ENCODE assay signal across 1 cellular context in genomic region chr12:76348079-76348901, GRCh38.
TF ChIP-seq lines count a peak whose summit lies in the region.

TSS of gene BBS10 (minus strand) at chr12:76348415. CDS start at chr12:76348358, 57 bp downstream.

TF ChIP-seq in GM12878, 131 proteins besides CTCF, POLR2A, EP300 and RAD21 (continued from another document):
- peak; percentile 76 for TF ChIP-seq E4F1 (IDR thresholded peaks at IDR 0.05; ENCODE audit: borderline replicate concordance, partially characterized antibody)
- TF ChIP-seq HDGF (IDR thresholded peaks at IDR 0.05): no peak
- peak; percentile 64 for TF ChIP-seq CREB1 (IDR thresholded peaks at IDR 0.05; ENCODE audit: low read depth)
- peak; percentile 7 for TF ChIP-seq FOS (IDR thresholded peaks at IDR 0.05; ENCODE audit: borderline replicate concordance, extremely low read depth, insufficient read length)
- peak in 1 of 2 experiments; percentile 60; a peak in 1 of 4 replicates for TF ChIP-seq ETV6 (conservative IDR thresholded peaks at IDR 0.05 in 1 of 2, IDR thresholded peaks at IDR 0.05 in 1 of 2; ENCODE audit: borderline replicate concordance in 1 of 2, low read depth in 1 of 2)
- peak; percentile 48; the same call in 1 of the 2 replicates for TF ChIP-seq SMARCA5 (IDR thresholded peaks at IDR 0.05)
- no peak for TF ChIP-seq CBX3 (IDR thresholded peaks at IDR 0.05; ENCODE audit: borderline replicate concordance, low read depth)
- peak; percentile 73; the same call in 1 of the 2 replicates for TF ChIP-seq POLR2AphosphoS2 (IDR thresholded peaks at IDR 0.05; ENCODE audit: low read depth, low read length)
- peak; percentile 74; the same call in 1 of the 2 replicates for TF ChIP-seq RB1 (IDR thresholded peaks at IDR 0.05; ENCODE audit: borderline replicate concordance)
- TF ChIP-seq SMC3 (IDR thresholded peaks at IDR 0.05; ENCODE audit: borderline replicate concordance, low read length): 0 out of 2 replicates have a peak, but pooled peaks have one; percentile 10
- TF ChIP-seq ATF3 (IDR thresholded peaks at IDR 0.05; ENCODE audit: borderline replicate concordance, extremely low read depth, low read depth, low read length): no peak
- peak; percentile 31 for TF ChIP-seq BCL3 (IDR thresholded peaks at IDR 0.05; ENCODE audit: borderline replicate concordance, insufficient read depth, low read depth, low read length, poor library complexity, severe bottlenecking)
- peak; percentile 76 for TF ChIP-seq ZBTB11 (CRISPR knock-in tag; IDR thresholded peaks at IDR 0.05)
- peak; percentile 20; the same call in 1 of the 2 replicates for TF ChIP-seq CEBPZ (IDR thresholded peaks at IDR 0.05; ENCODE audit: low read depth, low read length)
- peak; percentile 66 for TF ChIP-seq NKRF (conservative IDR thresholded peaks at IDR 0.05)
- peak; percentile 76 for TF ChIP-seq SMAD5 (IDR thresholded peaks at IDR 0.05; ENCODE audit: low read depth)
- no peak for TF ChIP-seq ZNF217 (IDR thresholded peaks at IDR 0.05)
- TF ChIP-seq FOXM1 (IDR thresholded peaks at IDR 0.05; ENCODE audit: low read depth, low read length): no peak
- TF ChIP-seq HDAC2 (IDR thresholded peaks at IDR 0.05): no peak
- peak; percentile 81 for TF ChIP-seq PML (IDR thresholded peaks at IDR 0.05; ENCODE audit: low read length)
- no peak for TF ChIP-seq ATF2 (IDR thresholded peaks at IDR 0.05; ENCODE audit: low read length)
- TF ChIP-seq ELK1 (IDR thresholded peaks at IDR 0.05; ENCODE audit: low read depth, low read length): peak; percentile 56; the same call in 1 of the 2 replicates
- peak; percentile 66 for TF ChIP-seq MAX (IDR thresholded peaks at IDR 0.05; ENCODE audit: low read depth, low read length)
- TF ChIP-seq YBX1 (IDR thresholded peaks at IDR 0.05): no peak
- peak; percentile 62 for TF ChIP-seq HCFC1 (IDR thresholded peaks at IDR 0.05; ENCODE audit: low read length)
- peak; percentile 80 for TF ChIP-seq DPF2 (IDR thresholded peaks at IDR 0.05)
- TF ChIP-seq ATF7 (IDR thresholded peaks at IDR 0.05; ENCODE audit: low read depth): peak; percentile 33; the same call in 1 of the 2 replicates
- TF ChIP-seq NR2C2 (IDR thresholded peaks at IDR 0.05; ENCODE audit: borderline replicate concordance, control insufficient read depth, insufficient read length, low read depth): no peak
- TF ChIP-seq TAF1 (IDR thresholded peaks at IDR 0.05; ENCODE audit: borderline replicate concordance, low read depth, low read length): peak; percentile 92
- peak; percentile 18; the same call in 1 of the 2 replicates for TF ChIP-seq EED (IDR thresholded peaks at IDR 0.05; ENCODE audit: low read depth)
- TF ChIP-seq NR2C1 (IDR thresholded peaks at IDR 0.05): peak; percentile 35; the same call in 1 of the 2 replicates
- peak; percentile 59; the same call in 1 of the 2 replicates for TF ChIP-seq GATAD2B (conservative IDR thresholded peaks at IDR 0.05; ENCODE audit: low read depth)
- TF ChIP-seq PAX8 (IDR thresholded peaks at IDR 0.05): no peak
- TF ChIP-seq POU2F2 (IDR thresholded peaks at IDR 0.05; ENCODE audit: borderline replicate concordance, low read depth, low read length): peak; percentile 41
- no peak for TF ChIP-seq BMI1 (IDR thresholded peaks at IDR 0.05; ENCODE audit: borderline replicate concordance)
- peak; percentile 35 for TF ChIP-seq HDAC6 (IDR thresholded peaks at IDR 0.05; ENCODE audit: unreplicated experiment)
- TF ChIP-seq TCF12 (IDR thresholded peaks at IDR 0.05; ENCODE audit: low read depth, low read length): peak; percentile 56; the same call in 1 of the 2 replicates
- no peak for TF ChIP-seq MTA2 (IDR thresholded peaks at IDR 0.05; ENCODE audit: low read depth)
- TF ChIP-seq MEF2A (IDR thresholded peaks at IDR 0.05; ENCODE audit: insufficient read depth, low read depth, low read length): 0 out of 2 replicates have a peak, but pooled peaks have one; percentile 54
- peak; percentile 38 for TF ChIP-seq KLF5 (IDR thresholded peaks at IDR 0.05; ENCODE audit: partially characterized antibody)
- TF ChIP-seq LARP7 (IDR thresholded peaks at IDR 0.05): 0 out of 2 replicates have a peak, but pooled peaks have one; percentile 19
- peak; percentile 88 for TF ChIP-seq E2F8 (IDR thresholded peaks at IDR 0.05; ENCODE audit: low read depth, partially characterized antibody)
